In genomic region chr12:18068355-18068754, GRCh38 we compare ENCODE assay signal across 1 cellular context.
TF ChIP-seq lines count a peak whose summit lies in the region.

No MANE protein-coding gene starts in this region.

TF ChIP-seq in H1, 55 proteins besides CTCF, POLR2A, EP300 and RAD21:
- TF ChIP-seq TCF12 (IDR thresholded peaks at IDR 0.05; ENCODE audit: low read depth, low read length) (no peak), CEBPB (IDR thresholded peaks at IDR 0.05; ENCODE audit: low read depth, low read length) (0 out of 2 replicates have a peak, but pooled peaks have one; percentile 45)
